In the genomic region with DNA sequence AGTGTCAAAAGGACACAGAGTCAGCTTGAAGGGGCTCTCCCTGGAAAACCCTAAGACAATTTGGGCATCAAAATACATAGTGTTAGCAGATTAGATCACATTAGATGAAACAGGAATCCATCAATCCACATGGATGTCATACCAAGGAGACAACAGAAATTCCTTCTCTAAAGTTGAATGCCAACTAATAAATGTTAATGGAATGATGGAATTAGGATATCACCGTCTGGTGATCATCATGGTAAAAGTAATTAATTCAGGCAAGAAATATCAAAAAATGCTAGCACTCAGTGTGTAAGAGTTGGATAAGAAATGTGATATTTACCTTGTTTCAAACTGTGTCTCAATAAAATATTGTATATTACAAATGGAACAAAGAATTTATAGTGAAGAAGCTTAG, we compare ENCODE assay signal across 1 cellular context.
TF ChIP-seq lines count a peak whose summit lies in the region.

No MANE protein-coding gene starts in this region.

TF ChIP-seq in SK-N-SH, 30 proteins besides CTCF, POLR2A, EP300 and RAD21 (continued from another document):
- TF ChIP-seq, protein P1, sequence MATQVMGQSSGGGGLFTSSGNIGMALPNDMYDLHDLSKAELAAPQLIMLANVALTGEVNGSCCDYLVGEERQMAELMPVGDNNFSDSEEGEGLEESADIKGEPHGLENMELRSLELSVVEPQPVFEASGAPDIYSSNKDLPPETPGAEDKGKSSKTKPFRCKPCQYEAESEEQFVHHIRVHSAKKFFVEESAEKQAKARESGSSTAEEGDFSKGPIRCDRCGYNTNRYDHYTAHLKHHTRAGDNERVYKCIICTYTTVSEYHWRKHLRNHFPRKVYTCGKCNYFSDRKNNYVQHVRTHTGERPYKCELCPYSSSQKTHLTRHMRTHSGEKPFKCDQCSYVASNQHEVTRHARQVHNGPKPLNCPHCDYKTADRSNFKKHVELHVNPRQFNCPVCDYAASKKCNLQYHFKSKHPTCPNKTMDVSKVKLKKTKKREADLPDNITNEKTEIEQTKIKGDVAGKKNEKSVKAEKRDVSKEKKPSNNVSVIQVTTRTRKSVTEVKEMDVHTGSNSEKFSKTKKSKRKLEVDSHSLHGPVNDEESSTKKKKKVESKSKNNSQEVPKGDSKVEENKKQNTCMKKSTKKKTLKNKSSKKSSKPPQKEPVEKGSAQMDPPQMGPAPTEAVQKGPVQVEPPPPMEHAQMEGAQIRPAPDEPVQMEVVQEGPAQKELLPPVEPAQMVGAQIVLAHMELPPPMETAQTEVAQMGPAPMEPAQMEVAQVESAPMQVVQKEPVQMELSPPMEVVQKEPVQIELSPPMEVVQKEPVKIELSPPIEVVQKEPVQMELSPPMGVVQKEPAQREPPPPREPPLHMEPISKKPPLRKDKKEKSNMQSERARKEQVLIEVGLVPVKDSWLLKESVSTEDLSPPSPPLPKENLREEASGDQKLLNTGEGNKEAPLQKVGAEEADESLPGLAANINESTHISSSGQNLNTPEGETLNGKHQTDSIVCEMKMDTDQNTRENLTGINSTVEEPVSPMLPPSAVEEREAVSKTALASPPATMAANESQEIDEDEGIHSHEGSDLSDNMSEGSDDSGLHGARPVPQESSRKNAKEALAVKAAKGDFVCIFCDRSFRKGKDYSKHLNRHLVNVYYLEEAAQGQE (IDR thresholded peaks at IDR 0.05; ENCODE audit: low read depth, low read length): no peak
